ENCODE assay signal across 1 cellular context in genomic region chr10:690227-691161, GRCh38.
TF ChIP-seq lines count a peak whose summit lies in the region.

No MANE protein-coding gene starts in this region.

TF ChIP-seq in GM23338, 12 proteins besides CTCF, POLR2A, EP300 and RAD21 (continued from another document):
- TF ChIP-seq, protein P1, sequence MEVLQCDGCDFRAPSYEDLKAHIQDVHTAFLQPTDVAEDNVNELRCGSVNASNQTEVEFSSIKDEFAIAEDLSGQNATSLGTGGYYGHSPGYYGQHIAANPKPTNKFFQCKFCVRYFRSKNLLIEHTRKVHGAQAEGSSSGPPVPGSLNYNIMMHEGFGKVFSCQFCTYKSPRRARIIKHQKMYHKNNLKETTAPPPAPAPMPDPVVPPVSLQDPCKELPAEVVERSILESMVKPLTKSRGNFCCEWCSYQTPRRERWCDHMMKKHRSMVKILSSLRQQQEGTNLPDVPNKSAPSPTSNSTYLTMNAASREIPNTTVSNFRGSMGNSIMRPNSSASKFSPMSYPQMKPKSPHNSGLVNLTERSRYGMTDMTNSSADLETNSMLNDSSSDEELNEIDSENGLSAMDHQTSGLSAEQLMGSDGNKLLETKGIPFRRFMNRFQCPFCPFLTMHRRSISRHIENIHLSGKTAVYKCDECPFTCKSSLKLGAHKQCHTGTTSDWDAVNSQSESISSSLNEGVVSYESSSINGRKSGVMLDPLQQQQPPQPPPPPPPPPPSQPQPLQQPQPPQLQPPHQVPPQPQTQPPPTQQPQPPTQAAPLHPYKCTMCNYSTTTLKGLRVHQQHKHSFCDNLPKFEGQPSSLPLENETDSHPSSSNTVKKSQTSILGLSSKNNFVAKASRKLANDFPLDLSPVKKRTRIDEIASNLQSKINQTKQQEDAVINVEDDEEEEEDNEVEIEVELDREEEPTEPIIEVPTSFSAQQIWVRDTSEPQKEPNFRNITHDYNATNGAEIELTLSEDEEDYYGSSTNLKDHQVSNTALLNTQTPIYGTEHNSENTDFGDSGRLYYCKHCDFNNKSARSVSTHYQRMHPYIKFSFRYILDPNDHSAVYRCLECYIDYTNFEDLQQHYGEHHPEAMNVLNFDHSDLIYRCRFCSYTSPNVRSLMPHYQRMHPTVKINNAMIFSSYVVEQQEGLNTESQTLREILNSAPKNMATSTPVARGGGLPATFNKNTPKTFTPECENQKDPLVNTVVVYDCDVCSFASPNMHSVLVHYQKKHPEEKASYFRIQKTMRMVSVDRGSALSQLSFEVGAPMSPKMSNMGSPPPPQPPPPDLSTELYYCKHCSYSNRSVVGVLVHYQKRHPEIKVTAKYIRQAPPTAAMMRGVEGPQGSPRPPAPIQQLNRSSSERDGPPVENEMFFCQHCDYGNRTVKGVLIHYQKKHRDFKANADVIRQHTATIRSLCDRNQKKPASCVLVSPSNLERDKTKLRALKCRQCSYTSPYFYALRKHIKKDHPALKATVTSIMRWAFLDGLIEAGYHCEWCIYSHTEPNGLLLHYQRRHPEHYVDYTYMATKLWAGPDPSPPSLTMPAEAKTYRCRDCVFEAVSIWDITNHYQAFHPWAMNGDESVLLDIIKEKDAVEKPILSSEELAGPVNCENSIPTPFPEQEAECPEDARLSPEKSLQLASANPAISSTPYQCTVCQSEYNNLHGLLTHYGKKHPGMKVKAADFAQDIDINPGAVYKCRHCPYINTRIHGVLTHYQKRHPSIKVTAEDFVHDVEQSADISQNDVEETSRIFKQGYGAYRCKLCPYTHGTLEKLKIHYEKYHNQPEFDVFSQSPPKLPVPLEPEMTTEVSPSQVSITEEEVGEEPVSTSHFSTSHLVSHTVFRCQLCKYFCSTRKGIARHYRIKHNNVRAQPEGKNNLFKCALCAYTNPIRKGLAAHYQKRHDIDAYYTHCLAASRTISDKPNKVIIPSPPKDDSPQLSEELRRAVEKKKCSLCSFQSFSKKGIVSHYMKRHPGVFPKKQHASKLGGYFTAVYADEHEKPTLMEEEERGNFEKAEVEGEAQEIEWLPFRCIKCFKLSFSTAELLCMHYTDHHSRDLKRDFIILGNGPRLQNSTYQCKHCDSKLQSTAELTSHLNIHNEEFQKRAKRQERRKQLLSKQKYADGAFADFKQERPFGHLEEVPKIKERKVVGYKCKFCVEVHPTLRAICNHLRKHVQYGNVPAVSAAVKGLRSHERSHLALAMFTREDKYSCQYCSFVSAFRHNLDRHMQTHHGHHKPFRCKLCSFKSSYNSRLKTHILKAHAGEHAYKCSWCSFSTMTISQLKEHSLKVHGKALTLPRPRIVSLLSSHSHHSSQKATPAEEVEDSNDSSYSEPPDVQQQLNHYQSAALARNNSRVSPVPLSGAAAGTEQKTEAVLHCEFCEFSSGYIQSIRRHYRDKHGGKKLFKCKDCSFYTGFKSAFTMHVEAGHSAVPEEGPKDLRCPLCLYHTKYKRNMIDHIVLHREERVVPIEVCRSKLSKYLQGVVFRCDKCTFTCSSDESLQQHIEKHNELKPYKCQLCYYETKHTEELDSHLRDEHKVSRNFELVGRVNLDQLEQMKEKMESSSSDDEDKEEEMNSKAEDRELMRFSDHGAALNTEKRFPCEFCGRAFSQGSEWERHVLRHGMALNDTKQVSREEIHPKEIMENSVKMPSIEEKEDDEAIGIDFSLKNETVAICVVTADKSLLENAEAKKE (CRISPR knock-in tag; IDR thresholded peaks at IDR 0.05): no peak
- TF ChIP-seq ZNF114 (CRISPR knock-in tag; IDR thresholded peaks at IDR 0.05) (no peak), CREB1 (CRISPR knock-in tag; IDR thresholded peaks at IDR 0.05; ENCODE audit: low read depth) (no peak)
